10 cellular contexts compared by ENCODE assay signal in the genomic region with DNA sequence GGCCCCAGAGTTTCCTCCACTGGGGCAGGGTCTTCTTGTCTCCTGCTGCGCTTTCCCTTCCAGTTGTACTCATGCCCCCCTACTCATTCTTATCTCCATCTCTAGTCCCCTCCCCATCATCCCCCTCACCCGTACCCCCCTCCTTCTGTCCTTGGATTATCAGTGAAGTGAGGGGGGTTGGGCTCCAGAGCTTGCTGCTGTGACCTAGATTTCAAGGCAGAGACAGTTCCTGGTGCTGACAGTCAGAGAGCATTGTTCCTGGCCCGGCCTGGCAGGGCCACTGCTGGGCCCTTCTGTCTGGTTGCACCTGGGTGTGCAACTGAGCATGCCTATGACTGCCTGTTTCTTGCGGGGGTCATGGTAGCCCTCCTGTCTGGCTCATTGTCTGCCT. TPM values are rescaled to one million over a fixed set of nuclear protein-coding genes. Genes with fewer than 3 reads are reported as not detected.
DNase-seq lines count a peak whose midpoint lies in the region; ATAC-seq and TF ChIP-seq lines count a peak whose summit lies in the region.
"Had no signal": no experiment of that assay in that cellular context is flagged by ENCODE, and none has a peak within 500 bp of the region (broad histone marks: within the 10 kb centered on the region; RNA-seq: fewer than 3 reads in every experiment).

No MANE protein-coding gene starts in this region.

- WGBS in esophagus squamous epithelium, 2 donors: 50 to 72% methylated on average over 2 to 4 of the region's 4 CpGs

- no peak overlapping the region for H3K27ac Mint-ChIP-seq in nephron progenitor cell

- H3K36me3 ChIP-seq in A673 (ENCODE audit: insufficient read depth, low read length, poor library complexity, severe bottlenecking): peaks cover 49% of the 10 kb centered on the region
- peaks cover 29 to 74% (median 30%) of the 10 kb centered on the region in 3 donors for H3K36me3 ChIP-seq in esophagus squamous epithelium

- TF ChIP-seq CTCF in A673 (conservative IDR thresholded peaks at IDR 0.05; ENCODE audit: low read depth, low read length) (no peak), esophagus squamous epithelium (IDR thresholded peaks at IDR 0.05) (no peak), nephron progenitor cell (IDR thresholded peaks at IDR 0.05) (no peak)

- intact Hi-C loops in A673 (cut with micrococcal nuclease; ENCODE audit: unreplicated experiment) (no loop called here), esophagus squamous epithelium (cut with DNase I) (loop anchor here (5.0 kb wide), 1 partner anchor 107 kb away; no protein-coding TSS in a partner anchor)

- H3K27ac ChIP-seq in A673 (ENCODE audit: low read depth, low read length, poor library complexity, severe bottlenecking) (peak overlapping the region; percentile 19), esophagus squamous epithelium (peak overlapping the region in 3 of 4 donors; percentile 57 to 96 (median 66))

- H3K4me1 Mint-ChIP-seq in nephron progenitor cell: peaks cover 56% of the 10 kb centered on the region

- H3K4me1 ChIP-seq in A673 (ENCODE audit: insufficient read depth, low read length, poor library complexity, severe bottlenecking) (peaks cover 27% of the 10 kb centered on the region), esophagus squamous epithelium (peaks cover 48 to 82% (median 52%) of the 10 kb centered on the region in 3 donors)

- H3K36me3 Mint-ChIP-seq in nephron progenitor cell (ENCODE audit: low read depth): peaks cover 22% of the 10 kb centered on the region

- H3K27me3 ChIP-seq in A673 (replicated peaks; ENCODE audit: insufficient read depth, low read depth, low read length, poor library complexity): no peaks in the 10 kb centered on the region
- H3K27me3 ChIP-seq in esophagus squamous epithelium: no peaks in the 10 kb centered on the region

- ATAC-seq in GM18909 (IDR thresholded peaks at IDR 0.05; ENCODE audit: poor library complexity, unreplicated experiment) (no peak), HG03025 (IDR thresholded peaks at IDR 0.05; ENCODE audit: low FRiP score, unreplicated experiment) (no peak)

- CTCF ChIA-PET in A673 (lab: Charles Lee): no interaction called here

- no peak for DNase-seq in A673 (ENCODE audit: low spot score)
- peak; percentile 81 for DNase-seq in NCI-H82 (lab: John Stamatoyannopoulos, UW)
- no peak for DNase-seq in esophagus squamous epithelium (lab: John Stamatoyannopoulos, UW)
- no peak for DNase-seq in nephron progenitor cell
- no peak for DNase-seq in NCI-H2081 (lab: John Stamatoyannopoulos, UW)
- DNase-seq in erythroblast (lab: John Stamatoyannopoulos, UW): no peak
- DNase-seq: NCI-H1092 had no signal

- H3K4me3 ChIP-seq in A673 (ENCODE audit: low read depth, low read length, poor library complexity, severe bottlenecking): no peak overlapping the region
- no peak overlapping the region for H3K4me3 ChIP-seq in esophagus squamous epithelium

- no peaks in the 10 kb centered on the region for H3K9me3 Mint-ChIP-seq in nephron progenitor cell

- BruUV-seq in A673 (replicated peaks; lab: Mats Ljungman, UMichigan): no TSS peak

- no peaks in the 10 kb centered on the region for H3K9me3 ChIP-seq in A673 (ENCODE audit: low read depth, low read length, poor library complexity, severe bottlenecking)
- H3K9me3 ChIP-seq in esophagus squamous epithelium: no peaks in the 10 kb centered on the region

- H3K4me3 Mint-ChIP-seq in nephron progenitor cell: peak overlapping the region; percentile 6

- POLR2A ChIA-PET in A673 (lab: Charles Lee; ENCODE audit: low non-redundant PET): no interaction called here

- peaks cover 3% of the 10 kb centered on the region for H3K27me3 Mint-ChIP-seq in nephron progenitor cell (ENCODE audit: low read depth, poor library complexity)

- TF ChIP-seq POLR2A in esophagus squamous epithelium (IDR thresholded peaks at IDR 0.05) (no peak), erythroblast (IDR thresholded peaks at IDR 0.05; ENCODE audit: low read length) (no peak)

RNA-seq across cellular contexts. Expression of gene PEA15, which starts 4.5 kb away (rescaled TPM):
- total RNA-seq in A673 (2021): 69.6 and 87.7 TPM in 2 replicates
- total RNA-seq in esophagus squamous epithelium: 10 to 100 TPM; 39.1 to 86.0 (median 69.8) TPM

RNA-seq across cellular contexts. Expression of gene CASQ1, which starts 19.3 kb away (rescaled TPM):
- total RNA-seq in A673 (2021) (not detected in 2 replicates), esophagus squamous epithelium (under 1 TPM in 1 of 4 donors, not detected in 3; 0.95 TPM)
- total RNA-seq: epithelial cell of proximal tubule had no signal

RNA-seq across cellular contexts. Expression of gene DCAF8, which starts 52.7 kb away (rescaled TPM):
- total RNA-seq in A673 (2021): 108 and 115 TPM in 2 replicates
- 100 to 1,000 TPM in 1 of 4 donors, 10 to 100 TPM in 3; 54.0 to 139 (median 58.6) TPM for total RNA-seq in esophagus squamous epithelium

RNA-seq across cellular contexts. Expression of gene ATP1A4, which starts 58.2 kb away (rescaled TPM):
- total RNA-seq in A673 (2021) (not detected in 2 replicates), esophagus squamous epithelium (1 to 10 TPM in 1 of 4 donors, under 1 TPM in 1, not detected in 2; 0.19 to 1.8 TPM)
- total RNA-seq: epithelial cell of proximal tubule had no signal
